Comparison of ENCODE assay signal across 1 cellular context in genomic region chr12:111773801-111774551, GRCh38.
TF ChIP-seq lines count a peak whose summit lies in the region.

No MANE protein-coding gene starts in this region.

TF ChIP-seq in GM12878, 131 proteins besides CTCF, POLR2A, EP300 and RAD21 (continued from another document):
- TF ChIP-seq MLLT1 (IDR thresholded peaks at IDR 0.05): peak; percentile 77
- TF ChIP-seq NR2F1 (conservative IDR thresholded peaks at IDR 0.05): peak; percentile 45; the same call in 1 of the 2 replicates
- TF ChIP-seq ELK1 (IDR thresholded peaks at IDR 0.05; ENCODE audit: low read depth, low read length): no peak
- TF ChIP-seq BCL3 (IDR thresholded peaks at IDR 0.05; ENCODE audit: borderline replicate concordance, insufficient read depth, low read depth, low read length, poor library complexity, severe bottlenecking): peak; percentile 57
- 0 out of 2 replicates have a peak, but pooled peaks have one; percentile 75 for TF ChIP-seq TBL1XR1 (IDR thresholded peaks at IDR 0.05; ENCODE audit: low read depth, low read length)
- TF ChIP-seq DPF2 (IDR thresholded peaks at IDR 0.05): peak; percentile 87
- TF ChIP-seq ATF7 (IDR thresholded peaks at IDR 0.05; ENCODE audit: low read depth): peak; percentile 51
- no peak for TF ChIP-seq HDGF (IDR thresholded peaks at IDR 0.05)
- TF ChIP-seq SP1 (IDR thresholded peaks at IDR 0.05; ENCODE audit: low read depth, low read length): peak; percentile 28
- peak in 1 of 2 experiments; percentile 39; a peak in 3 of 4 replicates for TF ChIP-seq BHLHE40 (IDR thresholded peaks at IDR 0.05; ENCODE audit: borderline replicate concordance in 1 of 2, low read depth in 2 of 2, low read length in 1 of 2)
- TF ChIP-seq PAX5 (IDR thresholded peaks at IDR 0.05; ENCODE audit: borderline replicate concordance, low read depth, low read length): peak; percentile 78
- TF ChIP-seq ZNF622 (IDR thresholded peaks at IDR 0.05): no peak
- TF ChIP-seq IRF4 (IDR thresholded peaks at IDR 0.05; ENCODE audit: low read depth, low read length): peak; percentile 85
- no peak for TF ChIP-seq CREB1 (IDR thresholded peaks at IDR 0.05; ENCODE audit: low read depth)
- peak; percentile 84 for TF ChIP-seq EED (IDR thresholded peaks at IDR 0.05; ENCODE audit: low read depth)
- TF ChIP-seq TAF1 (IDR thresholded peaks at IDR 0.05; ENCODE audit: borderline replicate concordance, low read depth, low read length): 0 out of 2 replicates have a peak, but pooled peaks have one; percentile 23
- TF ChIP-seq ATF3 (IDR thresholded peaks at IDR 0.05; ENCODE audit: borderline replicate concordance, extremely low read depth, low read depth, low read length): no peak
- no peak for TF ChIP-seq SREBF2 (IDR thresholded peaks at IDR 0.05; ENCODE audit: low read length)
- peak; percentile 20; the same call in 1 of the 2 replicates for TF ChIP-seq ATF2 (IDR thresholded peaks at IDR 0.05; ENCODE audit: low read length)
- peak; percentile 34; the same call in 1 of the 2 replicates for TF ChIP-seq ZNF24 (IDR thresholded peaks at IDR 0.05)
- TF ChIP-seq RELA (IDR thresholded peaks at IDR 0.05; ENCODE audit: borderline replicate concordance, partially characterized antibody): peak; percentile 26
- TF ChIP-seq CBFB (IDR thresholded peaks at IDR 0.05; ENCODE audit: low read depth): peak; percentile 61; the same call in 1 of the 2 replicates
- TF ChIP-seq GATAD2B (conservative IDR thresholded peaks at IDR 0.05; ENCODE audit: low read depth): peak; percentile 55
- TF ChIP-seq MEF2B (IDR thresholded peaks at IDR 0.05; ENCODE audit: partially characterized antibody, poor library complexity, severe bottlenecking): peak; percentile 49
- TF ChIP-seq HSF1 (IDR thresholded peaks at IDR 0.05; ENCODE audit: low read depth, low read length): no peak
- peak; percentile 10; the same call in 1 of the 3 replicates for TF ChIP-seq POU2F2 (IDR thresholded peaks at IDR 0.05; ENCODE audit: borderline replicate concordance, low read depth, low read length)
- 0 out of 2 replicates have a peak, but pooled peaks have one; percentile 14 for TF ChIP-seq RB1 (IDR thresholded peaks at IDR 0.05; ENCODE audit: borderline replicate concordance)
- no peak for TF ChIP-seq MTA3 (IDR thresholded peaks at IDR 0.05; ENCODE audit: borderline replicate concordance, low read length)
- TF ChIP-seq RCOR1 (conservative IDR thresholded peaks at IDR 0.05; ENCODE audit: low read depth, low read length): no peak
- TF ChIP-seq ETV6 (conservative IDR thresholded peaks at IDR 0.05 in 1 of 2, IDR thresholded peaks at IDR 0.05 in 1 of 2; ENCODE audit: borderline replicate concordance in 1 of 2, low read depth in 1 of 2): no peak
- peak; percentile 64 for TF ChIP-seq NFIC (IDR thresholded peaks at IDR 0.05; ENCODE audit: low read depth, low read length)
- peak; percentile 97 for TF ChIP-seq TCF7 (IDR thresholded peaks at IDR 0.05; ENCODE audit: borderline replicate concordance)
- peak; percentile 99 for TF ChIP-seq SKIL (IDR thresholded peaks at IDR 0.05; ENCODE audit: low read depth, poor library complexity, severe bottlenecking)
- TF ChIP-seq BCL11A (IDR thresholded peaks at IDR 0.05; ENCODE audit: low read depth, low read length): peak; percentile 51; the same call in 1 of the 2 replicates
- peak; percentile 54; the same call in 1 of the 2 replicates for TF ChIP-seq ZNF687 (IDR thresholded peaks at IDR 0.05)
- peak; percentile 47; the same call in 1 of the 2 replicates for TF ChIP-seq BACH1 (IDR thresholded peaks at IDR 0.05; ENCODE audit: borderline replicate concordance)
- peak; percentile 95 for TF ChIP-seq IKZF1 (conservative IDR thresholded peaks at IDR 0.05)
- no peak for TF ChIP-seq ZZZ3 (IDR thresholded peaks at IDR 0.05; ENCODE audit: control insufficient read depth, insufficient read length, low read depth)
- TF ChIP-seq NBN (IDR thresholded peaks at IDR 0.05): peak; percentile 88
